1 cellular context compared by ENCODE assay signal in the genomic region with DNA sequence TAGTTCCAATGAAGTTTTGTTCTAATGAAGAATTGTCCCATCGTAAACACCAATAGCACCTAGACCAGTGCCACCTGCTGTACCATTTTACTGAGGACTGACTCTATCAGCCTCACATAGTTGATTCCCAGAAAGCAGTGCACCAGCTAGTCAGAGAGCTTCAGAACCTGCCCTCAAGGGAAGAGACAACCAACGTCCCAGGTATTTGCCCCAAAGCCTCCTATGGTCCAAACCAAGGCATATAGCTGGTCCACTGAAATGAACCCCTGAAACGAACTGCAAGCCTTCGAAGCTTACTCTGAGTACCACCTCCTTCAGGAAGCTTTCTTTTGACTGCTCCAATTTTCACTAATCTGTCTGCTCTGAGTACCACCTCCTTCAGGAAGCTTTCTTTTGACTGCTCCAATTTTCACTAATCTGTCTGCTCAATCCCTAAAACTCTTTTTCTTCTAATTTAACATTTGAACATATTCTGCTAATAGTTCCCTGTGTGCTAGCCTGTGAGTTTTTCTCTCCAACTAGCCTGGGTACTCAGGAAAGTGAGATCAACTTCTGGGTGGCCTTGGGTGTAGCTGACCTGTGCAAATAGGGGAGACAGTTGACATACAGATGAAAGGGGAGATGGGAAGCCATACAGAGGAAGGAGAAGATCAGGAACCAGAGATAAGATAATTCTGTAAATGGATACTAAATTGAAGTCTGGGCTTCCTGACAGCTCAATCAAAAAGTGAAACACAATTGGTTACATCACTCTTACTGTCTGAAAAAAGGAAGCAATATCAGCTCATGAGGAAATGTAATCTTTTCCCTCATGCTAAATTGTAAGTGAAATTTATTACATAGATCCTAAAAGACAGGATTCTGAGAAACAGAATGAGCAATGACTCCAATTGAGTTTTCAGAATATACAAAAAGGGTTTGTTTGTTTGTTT.
TF ChIP-seq lines count a peak whose summit lies in the region.

No MANE protein-coding gene starts in this region.

TF ChIP-seq in SK-N-SH treated with all-trans-retinoic acid at 6 μM for 48 hours, 23 proteins besides CTCF, POLR2A, EP300 and RAD21 (continued from another document):
- TF ChIP-seq ESRRG (CRISPR knock-in tag; IDR thresholded peaks at IDR 0.05) (0 out of 2 replicates have a peak, but pooled peaks have one; percentile 77), GLIS3 (CRISPR knock-in tag; IDR thresholded peaks at IDR 0.05) (no peak)
- TF ChIP-seq, protein P1, sequence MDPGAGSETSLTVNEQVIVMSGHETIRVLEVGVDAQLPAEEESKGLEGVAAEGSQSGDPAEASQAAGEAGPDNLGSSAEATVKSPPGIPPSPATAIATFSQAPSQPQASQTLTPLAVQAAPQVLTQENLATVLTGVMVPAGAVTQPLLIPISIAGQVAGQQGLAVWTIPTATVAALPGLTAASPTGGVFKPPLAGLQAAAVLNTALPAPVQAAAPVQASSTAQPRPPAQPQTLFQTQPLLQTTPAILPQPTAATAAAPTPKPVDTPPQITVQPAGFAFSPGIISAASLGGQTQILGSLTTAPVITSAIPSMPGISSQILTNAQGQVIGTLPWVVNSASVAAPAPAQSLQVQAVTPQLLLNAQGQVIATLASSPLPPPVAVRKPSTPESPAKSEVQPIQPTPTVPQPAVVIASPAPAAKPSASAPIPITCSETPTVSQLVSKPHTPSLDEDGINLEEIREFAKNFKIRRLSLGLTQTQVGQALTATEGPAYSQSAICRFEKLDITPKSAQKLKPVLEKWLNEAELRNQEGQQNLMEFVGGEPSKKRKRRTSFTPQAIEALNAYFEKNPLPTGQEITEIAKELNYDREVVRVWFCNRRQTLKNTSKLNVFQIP (CRISPR knock-in tag; IDR thresholded peaks at IDR 0.05; ENCODE audit: borderline replicate concordance, low read depth): no peak
TF ChIP-seq in SK-N-SH treated with all-trans-retinoic acid at 6 μM for 48 hours: peak in this region for 3.
